1 cellular context compared by ENCODE assay signal in the genomic region with DNA sequence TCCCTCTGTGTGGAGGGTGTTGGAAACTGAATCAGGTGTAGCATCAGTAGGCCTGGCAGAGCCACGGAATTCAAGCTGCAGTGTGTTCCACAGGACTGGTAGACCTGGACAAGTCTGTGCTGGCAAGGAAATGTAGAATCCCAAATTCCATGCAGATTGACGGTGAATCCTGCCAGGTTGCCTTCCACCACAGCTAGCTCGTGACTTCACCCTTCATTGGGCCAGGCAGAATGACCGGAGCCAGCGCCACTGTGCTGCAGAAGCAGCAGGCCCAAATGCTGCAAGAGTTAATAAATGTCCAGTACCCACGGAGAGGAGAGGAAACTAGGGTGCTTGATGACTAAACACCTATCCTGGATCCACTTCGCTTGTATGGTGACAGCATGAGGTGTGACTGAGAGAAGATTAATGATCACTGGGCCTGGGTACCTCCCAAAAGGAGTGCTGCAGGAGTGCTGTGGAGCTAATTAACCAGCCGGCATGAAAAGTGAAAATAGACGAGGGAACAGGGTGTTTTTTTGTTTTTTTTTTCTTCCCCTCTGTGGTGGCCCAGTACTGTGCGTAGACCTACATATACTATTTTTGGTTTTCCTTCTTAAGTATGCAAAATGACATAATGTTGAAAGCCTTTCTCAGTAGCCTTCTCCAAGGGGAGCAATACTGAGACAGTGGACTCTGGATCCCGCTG.
TF ChIP-seq lines count a peak whose summit lies in the region.

No MANE protein-coding gene starts in this region.

TF ChIP-seq in HEK293, 187 proteins besides CTCF, POLR2A, EP300 and RAD21 (continued from another document):
- TF ChIP-seq SP2 (tag by site-specific recombination; IDR thresholded peaks at IDR 0.05) (no peak), SP7 (tag by site-specific recombination; IDR thresholded peaks at IDR 0.05) (peak; percentile 73), GLI4 (tag by site-specific recombination; IDR thresholded peaks at IDR 0.05) (no peak)
